1 cellular context compared by ENCODE assay signal in genomic region chr20:25353368-25353753, GRCh38.
TF ChIP-seq lines count a peak whose summit lies in the region.

No MANE protein-coding gene starts in this region.

TF ChIP-seq in GM23338, 12 proteins besides CTCF, POLR2A, EP300 and RAD21 (continued from another document):
- TF ChIP-seq REST (IDR thresholded peaks at IDR 0.05; ENCODE audit: unreplicated experiment) (no peak), NANOG (IDR thresholded peaks at IDR 0.05; ENCODE audit: borderline replicate concordance) (no peak)
